In the genomic region with DNA sequence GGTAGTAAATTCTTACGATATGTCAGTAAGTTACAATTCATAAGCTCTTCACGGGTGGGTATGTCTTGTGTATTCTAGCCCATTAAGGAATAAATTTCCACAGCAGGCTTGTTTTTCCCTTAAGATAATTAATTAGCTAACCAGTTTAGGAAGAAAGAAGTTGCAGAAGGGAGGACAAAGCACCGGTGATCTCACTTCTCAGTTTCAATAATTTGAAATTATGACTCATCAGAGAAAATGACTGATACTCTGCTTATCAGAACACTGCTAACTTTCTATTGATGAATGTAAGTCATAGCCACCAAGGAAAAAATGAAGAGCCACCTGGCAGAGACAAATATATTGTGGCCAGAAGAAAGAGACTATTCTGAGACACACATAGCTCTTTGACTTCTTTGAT, we compare ENCODE assay signal across 17 cellular contexts. TPM values are rescaled to one million over a fixed set of nuclear protein-coding genes. Genes with fewer than 3 reads are reported as not detected.
DNase-seq lines count a peak whose midpoint lies in the region; ATAC-seq and TF ChIP-seq lines count a peak whose summit lies in the region.
"Had no signal": no experiment of that assay in that cellular context is flagged by ENCODE, and none has a peak within 500 bp of the region (broad histone marks: within the 10 kb centered on the region; RNA-seq: fewer than 3 reads in every experiment).

No MANE protein-coding gene starts in this region.

- no peaks in the 10 kb centered on the region for H4K20me1 ChIP-seq in osteoblast (ENCODE audit: insufficient read depth, low read length)

- no peaks in the 10 kb centered on the region for H3K9me3 ChIP-seq in osteoblast (ENCODE audit: low read depth, low read length)
- H3K9me3 ChIP-seq: Caco-2 had no signal

- intact Hi-C loops in activated CD4-positive, alpha-beta T cell treated with anti-CD3 and anti-CD28 coated beads for 36 hours (cut with DNase I, micrococcal nuclease): loop anchor here in 1 of 2 experiments (1.0 to 10.0 kb wide), 4 partner anchors 35 to 1116 kb away; a partner anchor contains a TSS

- H3K9me3 Mint-ChIP-seq in activated CD4-positive, alpha-beta T cell treated with anti-CD3 and anti-CD28 coated beads for 36 hours (ENCODE audit: low read depth): peaks cover 2% of the 10 kb centered on the region
- H3K9me3 Mint-ChIP-seq in memory B cell: peaks cover 1% of the 10 kb centered on the region
- H3K9me3 Mint-ChIP-seq: dendritic cell treated with granulocyte-macrophage colony-stimulating factor and Interleukin-4, amounts not matched to agents 40 ng/mL and 50 ng/mL, for 4 days had no signal

- peak overlapping the region; percentile 69 for H3K27ac Mint-ChIP-seq in activated CD4-positive, alpha-beta T cell treated with anti-CD3 and anti-CD28 coated beads for 36 hours
- H3K27ac Mint-ChIP-seq in memory B cell: peak overlapping the region; percentile 35
- H3K27ac Mint-ChIP-seq: dendritic cell treated with granulocyte-macrophage colony-stimulating factor and Interleukin-4, amounts not matched to agents 40 ng/mL and 50 ng/mL, for 4 days; T-helper 1 cell treated with Interleukin-12 subunit alpha and Interleukin-12 subunit beta and Interleukin-4 antibody, amounts not matched to agents 30 μg/mL and 1 μg/mL, for 36 hours had no signal

- H3K27ac ChIP-seq in osteoblast (ENCODE audit: low read depth, low read length): no peak overlapping the region
- H3K27ac ChIP-seq: skin epidermis had no signal

- no peaks in the 10 kb centered on the region for H3K36me3 ChIP-seq in osteoblast (ENCODE audit: insufficient read depth, low read length)

- no peak overlapping the region for H3K4me3 Mint-ChIP-seq in activated CD4-positive, alpha-beta T cell treated with anti-CD3 and anti-CD28 coated beads for 36 hours
- H3K4me3 Mint-ChIP-seq in memory B cell: no peak overlapping the region
- H3K4me3 Mint-ChIP-seq: dendritic cell treated with granulocyte-macrophage colony-stimulating factor and Interleukin-4, amounts not matched to agents 40 ng/mL and 50 ng/mL, for 4 days; T-helper 1 cell treated with Interleukin-12 subunit alpha and Interleukin-12 subunit beta and Interleukin-4 antibody, amounts not matched to agents 30 μg/mL and 1 μg/mL, for 36 hours had no signal

- DNase-seq in activated CD4-positive, alpha-beta T cell treated with anti-CD3 and anti-CD28 coated beads for 36 hours: no peak
- no peak for DNase-seq in activated CD4-positive, alpha-beta T cell treated with anti-CD3 and anti-CD28 coated beads for 1 hour
- DNase-seq in memory B cell (ENCODE audit: low spot score in 2 of 2) (no peak), GF-D8 (lab: John Stamatoyannopoulos, UW) (no peak), osteoblast (ENCODE audit: insufficient read length, low spot score, missing footprints) (no peak), T1000 (lab: John Stamatoyannopoulos, UW) (no peak)
- DNase-seq: activated CD8-positive, alpha-beta memory T cell treated with anti-CD3 and anti-CD28 coated beads for 24 hours; Caco-2; IMR-90; NCI-H1417; NCI-H446 treated with DMSO at 0.1 percent for 48 hours had no signal

- no peaks in the 10 kb centered on the region for H3K27me3 Mint-ChIP-seq in activated CD4-positive, alpha-beta T cell treated with anti-CD3 and anti-CD28 coated beads for 36 hours
- no peaks in the 10 kb centered on the region for H3K27me3 Mint-ChIP-seq in memory B cell

- CTCF ChIA-PET in activated CD4-positive, alpha-beta T cell treated with anti-CD3 and anti-CD28 coated beads for 36 hours (lab: Charles Lee): interaction anchor here (0.9 to 1.8 kb wide), 4 partner anchors 12 to 138 kb away, joined by 3 to 8 read pairs (median 4); no protein-coding TSS in a partner anchor

- H3K36me3 Mint-ChIP-seq in activated CD4-positive, alpha-beta T cell treated with anti-CD3 and anti-CD28 coated beads for 36 hours (ENCODE audit: low read depth): no peaks in the 10 kb centered on the region
- no peaks in the 10 kb centered on the region for H3K36me3 Mint-ChIP-seq in memory B cell

- H3K4me3 ChIP-seq in osteoblast (ENCODE audit: insufficient read depth, low read length): no peak overlapping the region
- H3K4me3 ChIP-seq: skin epidermis had no signal

- peak; percentile 93 for ATAC-seq in activated CD4-positive, alpha-beta T cell treated with anti-CD3 and anti-CD28 coated beads for 36 hours
- ATAC-seq in GM19468 (IDR thresholded peaks at IDR 0.05; ENCODE audit: extremely low read depth, unreplicated experiment) (peak; percentile 32), HG03103 (IDR thresholded peaks at IDR 0.05; ENCODE audit: low read depth, unreplicated experiment) (peak; percentile 67), memory B cell (ENCODE audit: low read depth) (no peak)
- ATAC-seq: Panc1 had no signal

- TF ChIP-seq CTCF in osteoblast (IDR thresholded peaks at IDR 0.05; ENCODE audit: extremely low read depth, low read depth, low read length): no peak

- no peak overlapping the region for H3K4me2 ChIP-seq in osteoblast (ENCODE audit: insufficient read depth, low read length)

- POLR2A ChIA-PET in activated CD4-positive, alpha-beta T cell treated with anti-CD3 and anti-CD28 coated beads for 36 hours (lab: Charles Lee): interaction anchor here (0.6 kb wide), 1 partner anchor 212 kb away, joined by 3 read pairs; no protein-coding TSS in a partner anchor

- H2AFZ ChIP-seq in osteoblast (ENCODE audit: low read length): no peak overlapping the region

- H3K79me2 ChIP-seq in osteoblast (ENCODE audit: insufficient read depth, low read length): no peaks in the 10 kb centered on the region

- peaks cover 13% of the 10 kb centered on the region for H3K4me1 Mint-ChIP-seq in activated CD4-positive, alpha-beta T cell treated with anti-CD3 and anti-CD28 coated beads for 36 hours
- H3K4me1 Mint-ChIP-seq in memory B cell: peaks cover 5% of the 10 kb centered on the region

- H3K4me1 ChIP-seq in osteoblast (ENCODE audit: insufficient read depth, low read length): no peaks in the 10 kb centered on the region

- peaks cover 18% of the 10 kb centered on the region for H3K27me3 ChIP-seq in osteoblast (ENCODE audit: insufficient read depth, low read length)

RNA-seq across cellular contexts. Expression of a gene that starts 35.1 kb away (rescaled TPM):
- 10 to 100 TPM; 34.3 to 41.5 TPM for total RNA-seq in activated CD4-positive, alpha-beta T cell treated with anti-CD3 and anti-CD28 coated beads for 36 hours
- 50.7 and 55.1 TPM in 2 replicates for total RNA-seq in osteoblast
